In genomic region chr19:18843960-18844359, GRCh38 we compare ENCODE assay signal across 22 cellular contexts. TPM values are rescaled to one million over a fixed set of nuclear protein-coding genes. Genes with fewer than 3 reads are reported as not detected.
DNase-seq lines count a peak whose midpoint lies in the region; ATAC-seq, FAIRE-seq and TF ChIP-seq lines count a peak whose summit lies in the region.
"Had no signal": no experiment of that assay in that cellular context is flagged by ENCODE, and none has a peak within 500 bp of the region (broad histone marks: within the 10 kb centered on the region; RNA-seq: fewer than 3 reads in every experiment).

No MANE protein-coding gene starts in this region.

- peaks cover 100% of the 10 kb centered on the region for H4K20me1 ChIP-seq in BLaER1

- H3K9me3 Mint-ChIP-seq in activated CD4-positive, alpha-beta memory T cell treated with anti-CD3 and anti-CD28 coated beads for 36 hours, result no peaks in the 10 kb centered on the region
- H3K9me3 Mint-ChIP-seq in endodermal cell, result no peaks in the 10 kb centered on the region

- H3K9me3 ChIP-seq in BLaER1 (no peaks in the 10 kb centered on the region), endodermal cell (ENCODE audit: control insufficient read depth, low read length) (no peaks in the 10 kb centered on the region)
- H3K9me3 ChIP-seq: neutrophil, right atrium auricular region, SK-N-SH, thoracic aorta had no signal

- H3K27me3 Mint-ChIP-seq in activated CD4-positive, alpha-beta memory T cell treated with anti-CD3 and anti-CD28 coated beads for 36 hours, result no peaks in the 10 kb centered on the region
- no peaks in the 10 kb centered on the region for H3K27me3 Mint-ChIP-seq in endodermal cell (ENCODE audit: insufficient read depth)

- H3K9ac ChIP-seq in BLaER1, result no peak overlapping the region
- no peak overlapping the region for H3K9ac ChIP-seq in endodermal cell (ENCODE audit: extremely low read depth, low read length, poor library complexity, severe bottlenecking)
- H3K9ac ChIP-seq: SK-N-SH had no signal

- no peak for FAIRE-seq in GM12892 (lab: Jason Lieb, UNC)
- FAIRE-seq: H1 had no signal

- H3K4me3 Mint-ChIP-seq in activated CD4-positive, alpha-beta memory T cell treated with anti-CD3 and anti-CD28 coated beads for 36 hours, result peak overlapping the region; percentile 49
- no peak overlapping the region for H3K4me3 Mint-ChIP-seq in endodermal cell

- intact Hi-C loops in activated CD4-positive, alpha-beta memory T cell treated with anti-CD3 and anti-CD28 coated beads for 36 hours (cut with micrococcal nuclease), result loop anchor here (10.0 kb wide), 1 partner anchor 369 kb away; no protein-coding TSS in a partner anchor

- H3K27me3 ChIP-seq in BLaER1, result no peaks in the 10 kb centered on the region
- no peaks in the 10 kb centered on the region for H3K27me3 ChIP-seq in endodermal cell (ENCODE audit: control insufficient read depth, insufficient read depth, low read length, poor library complexity, severe bottlenecking)
- H3K27me3 ChIP-seq: neutrophil, right atrium auricular region had no signal

- no peak overlapping the region for H3K4me3 ChIP-seq in BLaER1
- H3K4me3 ChIP-seq in endodermal cell (ENCODE audit: low read length), result no peak overlapping the region
- H3K4me3 ChIP-seq: right atrium auricular region, thoracic aorta had no signal

- POLR2A ChIA-PET in activated CD4-positive, alpha-beta memory T cell treated with anti-CD3 and anti-CD28 coated beads for 36 hours (lab: Charles Lee), result interaction anchor here (0.7 to 9.2 kb wide), 2 partner anchors 12 to 84 kb away, joined by 3 to 53 read pairs; partner anchors contain the start of gene UPF1

- WGBS in endodermal cell (ENCODE audit: insufficient coverage in 1 of 2, insufficient read length in 1 of 2), 2 experiments, result 91 to 95% methylated on average over 6 to 7 of the region's 7 CpGs

- peak overlapping the region; percentile 52 for H3K4me2 ChIP-seq in BLaER1

- no peak for ATAC-seq in HG02884 (IDR thresholded peaks at IDR 0.05; ENCODE audit: unreplicated experiment)
- no peak for ATAC-seq in GM18909 (IDR thresholded peaks at IDR 0.05; ENCODE audit: poor library complexity, unreplicated experiment)
- ATAC-seq: esophagus mucosa had no signal

- DNase-seq in EH (ENCODE audit: low read depth), result peak; percentile 37
- no peak for DNase-seq in activated CD4-positive, alpha-beta memory T cell treated with anti-CD3 and anti-CD28 coated beads for 36 hours
- DNase-seq in endodermal cell, result no peak
- no peak for DNase-seq in activated gamma-delta T cell (lab: John Stamatoyannopoulos, UW)
- DNase-seq in GM12892 (ENCODE audit: insufficient read length), result no peak
- DNase-seq: dermis blood vessel endothelial cell, head of caudate nucleus, islet precursor cell, mesenchymal stem cell, NCI-H2029 treated with DMSO at 0.1 percent for 48 hours, NCI-H524 treated with DMSO at 0.1 percent for 48 hours, OCI-M1, SK-N-SH had no signal

- TF ChIP-seq POLR2A in GM12892 (IDR thresholded peaks at IDR 0.05; ENCODE audit: low read depth, low read length), result no peak

- peaks cover 100% of the 10 kb centered on the region for H3K4me1 ChIP-seq in BLaER1
- peaks cover 3% of the 10 kb centered on the region for H3K4me1 ChIP-seq in endodermal cell (ENCODE audit: control insufficient read depth, insufficient read depth, low read length)

- CTCF ChIA-PET in activated CD4-positive, alpha-beta memory T cell treated with anti-CD3 and anti-CD28 coated beads for 36 hours (lab: Charles Lee), result interaction anchor here (0.7 to 6.7 kb wide), 4 partner anchors 11 to 255 kb away, joined by 3 to 135 read pairs (median 5); partner anchors contain the start of genes REX1BD, TMEM59L and UPF1

- peaks cover 29% of the 10 kb centered on the region for H3K36me3 Mint-ChIP-seq in activated CD4-positive, alpha-beta memory T cell treated with anti-CD3 and anti-CD28 coated beads for 36 hours
- H3K36me3 Mint-ChIP-seq in endodermal cell (ENCODE audit: low read depth), result peaks cover 21% of the 10 kb centered on the region

- H3K4me1 Mint-ChIP-seq in activated CD4-positive, alpha-beta memory T cell treated with anti-CD3 and anti-CD28 coated beads for 36 hours (ENCODE audit: low read depth), result peaks cover 85% of the 10 kb centered on the region
- H3K4me1 Mint-ChIP-seq in endodermal cell, result peaks cover 24% of the 10 kb centered on the region

- peak overlapping the region; percentile 76 for H3K27ac Mint-ChIP-seq in activated CD4-positive, alpha-beta memory T cell treated with anti-CD3 and anti-CD28 coated beads for 36 hours
- peak overlapping the region; percentile 68 for H3K27ac Mint-ChIP-seq in endodermal cell

- peaks cover 57% of the 10 kb centered on the region for H3K36me3 ChIP-seq in BLaER1
- peaks cover 21% of the 10 kb centered on the region for H3K36me3 ChIP-seq in endodermal cell (ENCODE audit: control insufficient read depth, insufficient read depth, low read length)
- H3K36me3 ChIP-seq: thoracic aorta had no signal

- TF ChIP-seq CTCF in endodermal cell (conservative IDR thresholded peaks at IDR 0.05), result no peak

- H3K27ac ChIP-seq in BLaER1 (no peak overlapping the region), endodermal cell (ENCODE audit: low read depth, low read length) (no peak overlapping the region)
- H3K27ac ChIP-seq: C4-2B, right atrium auricular region, thoracic aorta had no signal

RNA-seq across cellular contexts. Expression of gene UPF1, which starts 12.2 kb away (rescaled TPM):
- total RNA-seq in activated CD4-positive, alpha-beta memory T cell treated with anti-CD3 and anti-CD28 coated beads for 36 hours, result 10 to 100 TPM; 71.7 to 77.2 TPM
- 10 to 100 TPM; 82.1 to 87.3 TPM for total RNA-seq in endodermal cell
- 38.3 TPM for polyA plus RNA-seq in endodermal cell (2013, experiment 1 of 2)
- polyA plus RNA-seq in endodermal cell (2013, experiment 2 of 2), result 37.6 TPM
- polyA plus RNA-seq in GM12892 (2012; ENCODE audit: missing spikeins), result 12.8 TPM

RNA-seq across cellular contexts. Expression of gene CERS1, which starts 52.0 kb away (rescaled TPM):
- total RNA-seq in activated CD4-positive, alpha-beta memory T cell treated with anti-CD3 and anti-CD28 coated beads for 36 hours, result not detected
- total RNA-seq in endodermal cell, result 10 to 100 TPM; 16.6 to 25.5 TPM
- 16.9 TPM for polyA plus RNA-seq in endodermal cell (2013, experiment 1 of 2)
- 19.0 TPM for polyA plus RNA-seq in endodermal cell (2013, experiment 2 of 2)
- 0.15 TPM for polyA plus RNA-seq in GM12892 (2012; ENCODE audit: missing spikeins)
- total RNA-seq: esophagus mucosa had no signal

RNA-seq across cellular contexts. Expression of gene COMP, which starts 52.9 kb away (rescaled TPM):
- total RNA-seq in activated CD4-positive, alpha-beta memory T cell treated with anti-CD3 and anti-CD28 coated beads for 36 hours, result not detected
- not detected for total RNA-seq in endodermal cell
- 0.96 TPM for polyA plus RNA-seq in endodermal cell (2013, experiment 1 of 2)
- 1.8 TPM for polyA plus RNA-seq in endodermal cell (2013, experiment 2 of 2)
- not detected for polyA plus RNA-seq in GM12892 (2012; ENCODE audit: missing spikeins)
- total RNA-seq: dermis blood vessel endothelial cell had no signal

Comparison
In these comparisons a context has a peak if more than half of its experiments do, and no peak if none do; other contexts are left out.
1. RNA of gene CERS1, which starts 52.0 kb away (total RNA-seq): 16.6 to 25.5 TPM in endodermal cell; not detected in activated CD4-positive, alpha-beta memory T cell treated with anti-CD3 and anti-CD28 coated beads for 36 hours; every median in the first group is over 10 times any median in the second.